ENCODE assay signal across 26 cellular contexts in the genomic region with DNA sequence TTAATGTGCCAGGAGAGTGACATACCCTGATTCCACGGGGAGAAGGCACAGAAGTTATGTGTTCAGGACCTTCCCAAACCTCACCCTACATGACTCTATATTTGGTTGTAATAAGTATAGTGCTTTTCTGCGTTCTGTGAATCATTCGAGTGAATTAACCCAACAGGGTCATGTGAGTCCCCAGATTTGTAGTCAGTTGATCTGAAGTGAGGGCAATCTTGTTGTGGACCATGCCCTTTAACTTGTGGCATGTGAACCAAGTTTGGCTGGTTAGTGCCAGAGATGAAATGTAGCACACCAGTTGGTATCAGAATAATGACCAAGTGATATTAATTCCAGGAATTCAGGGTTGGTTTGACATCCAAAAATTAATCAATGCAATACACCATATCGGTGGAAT.
"Had no signal": no experiment of that assay in that cellular context is flagged by ENCODE, and none has a peak within 500 bp of the region (broad histone marks: within the 10 kb centered on the region; RNA-seq: fewer than 3 reads in every experiment).

No MANE protein-coding gene starts in this region.

- H3K4me2 ChIP-seq: hepatocyte had no signal

- H3K79me2 ChIP-seq: hepatocyte had no signal

- H3K27ac Mint-ChIP-seq: immature natural killer cell, memory B cell had no signal

- H3K9me3 Mint-ChIP-seq: memory B cell had no signal

- H3K4me3 ChIP-seq: coronary artery, dorsolateral prefrontal cortex, esophagus muscularis mucosa, gastroesophageal sphincter, heart left ventricle, hepatocyte, left ventricle myocardium inferior, lower lobe of right lung had no signal

- FAIRE-seq: colon, endothelial cell of umbilical vein, frontal cortex, kidney had no signal

- H3K4me3 Mint-ChIP-seq: immature natural killer cell, memory B cell, naive B cell had no signal

- H3K36me3 Mint-ChIP-seq: memory B cell had no signal

- H3K36me3 ChIP-seq: esophagus muscularis mucosa, gastroesophageal sphincter, heart left ventricle, left ventricle myocardium inferior, lower lobe of right lung had no signal

- ATAC-seq: foreskin keratinocyte, gastroesophageal sphincter, heart left ventricle, left lobe of liver, lower lobe of right lung had no signal

- DNase-seq: dermis blood vessel endothelial cell; dorsolateral prefrontal cortex; effector CD4-positive, alpha-beta T cell; effector memory CD4-positive, alpha-beta T cell; foreskin keratinocyte; heart left ventricle; hypothalamus; immature natural killer cell; islet precursor cell; kidney; kidney glomerular epithelial cell; left colon; left ventricle myocardium inferior; lower lobe of right lung; mesendoderm; midbrain; naive B cell had no signal

- H3K27me3 ChIP-seq: dorsolateral prefrontal cortex, esophagus muscularis mucosa, foreskin keratinocyte, gastroesophageal sphincter, heart left ventricle, hepatocyte had no signal

- H3K27ac ChIP-seq: coronary artery, dorsolateral prefrontal cortex, esophagus muscularis mucosa, foreskin keratinocyte, gastroesophageal sphincter, heart left ventricle, hepatocyte, left ventricle myocardium inferior, lower lobe of right lung had no signal

- H3K4me1 Mint-ChIP-seq: immature natural killer cell had no signal

- H2AFZ ChIP-seq: hepatocyte had no signal
